28 cellular contexts compared by ENCODE assay signal in the genomic region with DNA sequence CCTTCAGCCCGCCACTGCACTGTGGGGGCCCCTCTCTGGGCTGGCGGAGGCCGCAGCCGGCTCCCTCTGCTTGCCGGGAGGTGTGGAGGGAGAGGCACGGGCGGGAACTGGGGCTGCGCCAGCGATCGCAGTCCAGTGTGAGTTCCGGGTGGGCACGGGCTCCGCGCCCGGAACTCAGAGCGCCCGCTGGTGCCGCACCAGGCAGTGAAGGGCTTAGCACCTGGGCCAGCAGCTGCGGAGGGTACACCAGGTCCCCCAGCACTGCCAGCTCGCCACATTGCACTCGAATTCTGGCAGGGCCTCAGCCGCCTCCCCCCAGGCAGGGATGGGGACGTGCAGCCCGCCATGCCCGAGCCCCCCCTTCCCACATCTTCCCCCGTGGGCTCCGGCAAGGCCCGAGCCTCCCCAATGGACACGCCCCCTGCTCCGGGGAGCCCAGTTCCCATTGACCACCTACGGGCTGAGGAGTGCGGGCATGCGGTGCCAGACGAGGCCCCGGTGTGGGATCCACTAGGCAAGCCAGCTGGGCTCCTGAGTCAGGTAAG.
"Had no signal": no experiment of that assay in that cellular context is flagged by ENCODE, and none has a peak within 500 bp of the region (broad histone marks: within the 10 kb centered on the region; RNA-seq: fewer than 3 reads in every experiment).

No MANE protein-coding gene starts in this region.

- H3K4me2 ChIP-seq: neural progenitor cell, smooth muscle cell had no signal

- H3K36me3 ChIP-seq: neural progenitor cell, neutrophil, pancreas, prostate gland, right atrium auricular region, spleen, stomach, tibial artery, transverse colon, upper lobe of right lung, uterus had no signal

- H3K27me3 Mint-ChIP-seq: stimulated activated naive B cell treated with anti-CD40 and anti-IgM and Interleukin-4, amounts not matched to agents 10 μg/mL and 1 μg/mL and 100 μg/mL, for 72 hours; type B pancreatic cell had no signal

- H3K9me3 Mint-ChIP-seq: naive thymus-derived CD4-positive, alpha-beta T cell; natural killer cell; stimulated activated naive B cell treated with anti-CD40 and anti-IgM and Interleukin-4, amounts not matched to agents 10 μg/mL and 1 μg/mL and 100 μg/mL, for 72 hours; stimulated activated naive CD8-positive, alpha-beta T cell treated with anti-CD3 and anti-CD28 coated beads, Interleukin-15, Interleukin-2, amounts not matched to agents 100 ng/mL and 50 ng/mL, for 24 hours had no signal

- H3K9ac ChIP-seq: neural progenitor cell had no signal

- H3K27me3 ChIP-seq: neural progenitor cell, neutrophil, pancreas, right atrium auricular region, spleen, stomach, transverse colon, upper lobe of right lung, uterus had no signal

- FAIRE-seq: pancreas had no signal

- H3K36me3 Mint-ChIP-seq: naive thymus-derived CD4-positive, alpha-beta T cell; natural killer cell; neural progenitor cell; stimulated activated naive B cell treated with anti-CD40 and anti-IgM and Interleukin-4, amounts not matched to agents 10 μg/mL and 1 μg/mL and 100 μg/mL, for 72 hours; type B pancreatic cell had no signal

- H2AFZ ChIP-seq: neural progenitor cell had no signal

- H3K4me3 ChIP-seq: neural progenitor cell, pancreas, prostate gland, right atrium auricular region, skin epidermis, smooth muscle cell, spleen, stomach, tibial artery, transverse colon, upper lobe of right lung, uterus had no signal

- H3K4me1 ChIP-seq: neural progenitor cell, prostate gland, uterus had no signal

- ATAC-seq: naive thymus-derived CD4-positive, alpha-beta T cell; natural killer cell; pancreas; sciatic nerve; stimulated activated naive B cell treated with anti-CD40 and anti-IgM and Interleukin-4, amounts not matched to agents 10 μg/mL and 1 μg/mL and 100 μg/mL, for 72 hours; upper lobe of right lung had no signal

- H3K9me3 ChIP-seq: neutrophil, pancreas, prostate gland, right atrium auricular region, spleen, stomach, tibial artery, transverse colon, upper lobe of right lung, uterus had no signal

- H3K4me3 Mint-ChIP-seq: naive thymus-derived CD4-positive, alpha-beta T cell; natural killer cell; nephron; neural progenitor cell; stimulated activated naive B cell treated with anti-CD40 and anti-IgM and Interleukin-4, amounts not matched to agents 10 μg/mL and 1 μg/mL and 100 μg/mL, for 72 hours; stimulated activated naive CD8-positive, alpha-beta T cell treated with anti-CD3 and anti-CD28 coated beads, Interleukin-15, Interleukin-2, amounts not matched to agents 100 ng/mL and 50 ng/mL, for 24 hours; type B pancreatic cell had no signal

- DNase-seq: naive thymus-derived CD4-positive, alpha-beta T cell; natural killer cell; nucleus accumbens; retina; spleen; stimulated activated CD4-positive, alpha-beta T cell treated with anti-CD3 and anti-CD28 coated beads, Interleukin-12 subunit alpha, Interleukin-12 subunit beta, amount 100 ng/mL, for 4 hours; stimulated activated CD4-positive, alpha-beta T cell treated with anti-CD3 and anti-CD28 coated beads, Interleukin-1b, Interleukin-23, amount 100 ng/mL, for 48 hours; stimulated activated CD4-positive, alpha-beta T cell treated with anti-CD3 and anti-CD28 coated beads, Interleukin-4, amount 100 ng/mL, for 1 hour; stimulated activated CD4-positive, alpha-beta T cell treated with anti-CD3 and anti-CD28 coated beads, Interleukin-4, amount 100 ng/mL, for 4 hours; stimulated activated CD8-positive, alpha-beta memory T cell treated with anti-CD3 and anti-CD28 coated beads, Interleukin-4, amount 100 ng/mL, for 48 hours; stimulated activated naive B cell treated with anti-CD40 and anti-IgM and Interleukin-4, amounts not matched to agents 10 μg/mL and 1 μg/mL and 100 μg/mL, for 72 hours; stimulated activated naive CD4-positive, alpha-beta T cell treated with Interleukin-2 at 50 U/mL for 16 hours; stomach; tibial artery; transverse colon; upper lobe of right lung; uterus had no signal

- H3K27ac ChIP-seq: neural progenitor cell, pancreas, prostate gland, right atrium auricular region, skin epidermis, spleen, stomach, tibial artery, transverse colon, upper lobe of right lung, uterus had no signal

- H3K27ac Mint-ChIP-seq: naive thymus-derived CD4-positive, alpha-beta T cell; natural killer cell; neural progenitor cell; stimulated activated naive B cell treated with anti-CD40 and anti-IgM and Interleukin-4, amounts not matched to agents 10 μg/mL and 1 μg/mL and 100 μg/mL, for 72 hours; stimulated activated naive CD8-positive, alpha-beta T cell treated with anti-CD3 and anti-CD28 coated beads, Interleukin-15, Interleukin-2, amounts not matched to agents 100 ng/mL and 50 ng/mL, for 24 hours; type B pancreatic cell had no signal
